In genomic region chr1:180917306-180918065, GRCh38 we compare ENCODE assay signal across 12 cellular contexts. TPM values are rescaled to one million over a fixed set of nuclear protein-coding genes. Genes with fewer than 3 reads are reported as not detected.
DNase-seq lines count a peak whose midpoint lies in the region; ATAC-seq, FAIRE-seq and TF ChIP-seq lines count a peak whose summit lies in the region.
"Had no signal": no experiment of that assay in that cellular context is flagged by ENCODE, and none has a peak within 500 bp of the region (broad histone marks: within the 10 kb centered on the region; RNA-seq: fewer than 3 reads in every experiment).

No MANE protein-coding gene starts in this region.

- TF ChIP-seq EP300 in K562 (IDR thresholded peaks at IDR 0.05; ENCODE audit: low read length), result no peak

- H3K4me1 ChIP-seq in K562 (replicated peaks in 1 of 2; ENCODE audit: control insufficient read depth in 2 of 2, insufficient read depth in 2 of 2, low read length in 2 of 2), result peaks cover 13 to 33% of the 10 kb centered on the region in 2 experiments; a peak in 4 of 5 replicates
- H3K4me1 ChIP-seq: colonic mucosa, right lobe of liver had no signal

- H3K27me3 ChIP-seq in K562 (ENCODE audit: control insufficient read depth in 2 of 2, insufficient read depth in 2 of 2, low read length in 2 of 2), result no peaks in the 10 kb centered on the region; a peak in 1 of 5 replicates
- H3K27me3 ChIP-seq: right lobe of liver had no signal

- H3K36me3 Mint-ChIP-seq in neural crest cell (ENCODE audit: low read depth), result no peaks in the 10 kb centered on the region
- H3K36me3 Mint-ChIP-seq: activated naive CD8-positive, alpha-beta T cell had no signal

- peak; percentile 77 for DNase-seq in ELF-1 (ENCODE audit: low read depth, low spot score)
- peak; percentile 64 to 78 for DNase-seq in Kasumi-1 (lab: John Stamatoyannopoulos, UW)
- no peak for DNase-seq in K562 (ENCODE audit: extremely low read depth in 1 of 4, low spot score in 3 of 4)
- no peak for DNase-seq in neural crest cell (ENCODE audit: low read depth, low spot score)
- DNase-seq in Ammon's horn (ENCODE audit: low spot score), result no peak
- no peak for DNase-seq in SIG-M5 treated with dmso at 0.1 percent for 504 hours (lab: John Stamatoyannopoulos, UW; ENCODE audit: unreplicated experiment)
- DNase-seq in UCSD-AML1 (lab: John Stamatoyannopoulos, UW; ENCODE audit: unreplicated experiment), result no peak
- DNase-seq: colonic mucosa, right lobe of liver had no signal

- no peak overlapping the region; a peak in 1 of 4 replicates for H3K9ac ChIP-seq in K562 (ENCODE audit: insufficient read depth in 1 of 2, low read depth in 2 of 2, low read length in 2 of 2)

- no peak overlapping the region for H3K27ac ChIP-seq in K562 (ENCODE audit: extremely low read depth, low read depth, low read length)
- H3K27ac ChIP-seq: colonic mucosa, right lobe of liver had no signal

- no peaks in the 10 kb centered on the region for H3K36me3 ChIP-seq in K562 (ENCODE audit: control insufficient read depth, insufficient read depth, low read length)
- H3K36me3 ChIP-seq: colonic mucosa, right lobe of liver had no signal

- CTCF ChIA-PET in K562 (lab: Yijun Ruan, JAX; ENCODE audit: low intra/inter-chr PET ratio), result no interaction called here

- H3K27ac Mint-ChIP-seq in neural crest cell (ENCODE audit: unreplicated experiment), result peak overlapping the region; percentile 86
- H3K27ac Mint-ChIP-seq: activated naive CD8-positive, alpha-beta T cell had no signal

- H3K9me3 ChIP-seq in K562 (replicated peaks; ENCODE audit: control insufficient read depth, insufficient read depth, low read depth, low read length), result no peaks in the 10 kb centered on the region
- H3K9me3 ChIP-seq: colonic mucosa, right lobe of liver had no signal

- peak; percentile 19 for FAIRE-seq in K562 (lab: Jason Lieb, UNC)
- FAIRE-seq: frontal cortex had no signal

- POLR2A ChIA-PET in K562 (lab: Yijun Ruan, JAX), result no interaction called here

- intact Hi-C loops in K562 (cut with micrococcal nuclease), result no loop called here

- H3K4me2 ChIP-seq in K562 (ENCODE audit: insufficient read depth, low read length), result no peak overlapping the region

- in situ Hi-C loops in K562 (cut with MboI), result no loop called here

- TF ChIP-seq CTCF in K562 (IDR thresholded peaks at IDR 0.05 in 2 of 3, conservative IDR thresholded peaks at IDR 0.05 in 1 of 3; ENCODE audit: insufficient read depth in 2 of 3, low read depth in 1 of 3, low read length in 3 of 3) (no peak), neural crest cell (conservative IDR thresholded peaks at IDR 0.05) (peak; percentile 28)

- H3K79me2 ChIP-seq in K562 (ENCODE audit: control insufficient read depth, insufficient read depth, low read length), result no peaks in the 10 kb centered on the region

- H4K20me1 ChIP-seq in K562 (replicated peaks; ENCODE audit: control insufficient read depth, insufficient read depth, low read length), result no peaks in the 10 kb centered on the region

- no TSS peak for BruUV-seq in K562 (replicated peaks; lab: Mats Ljungman, UMichigan)

- TF ChIP-seq POLR2A in K562 (conservative IDR thresholded peaks at IDR 0.05), result no peak

- H3K4me3 ChIP-seq in K562, result no peak overlapping the region
- H3K4me3 ChIP-seq: colonic mucosa, right lobe of liver had no signal

- no peak for TF ChIP-seq RAD21 in K562 (CRISPR knock-in tag; conservative IDR thresholded peaks at IDR 0.05 in 1 of 2, IDR thresholded peaks at IDR 0.05 in 1 of 2)

- H3K4me1 Mint-ChIP-seq in neural crest cell, result peaks cover 42% of the 10 kb centered on the region

- H2AFZ ChIP-seq in K562 (ENCODE audit: low read depth, low read length), result no peak overlapping the region

- ATAC-seq in K562 (no peak), HG02588 (IDR thresholded peaks at IDR 0.05; ENCODE audit: unreplicated experiment) (no peak)

- no peak overlapping the region for H3K4me3 Mint-ChIP-seq in neural crest cell
- H3K4me3 Mint-ChIP-seq: activated naive CD8-positive, alpha-beta T cell had no signal

- WGBS in K562 (ENCODE audit: insufficient coverage, low coverage, missing lambda C conversion rate), result 37% methylated on average over 12 of the region's 12 CpGs

- no peaks in the 10 kb centered on the region for H3K9me3 Mint-ChIP-seq in neural crest cell

- peaks cover 9% of the 10 kb centered on the region for H3K27me3 Mint-ChIP-seq in neural crest cell (ENCODE audit: low read depth)

- H3K9me1 ChIP-seq in K562 (ENCODE audit: control insufficient read depth, insufficient read depth, low read length), result no peaks in the 10 kb centered on the region

TF ChIP-seq in K562, 482 proteins besides CTCF, POLR2A, EP300 and RAD21:
- TF ChIP-seq EGR1 (conservative IDR thresholded peaks at IDR 0.05) (no peak), SMAD1 (IDR thresholded peaks at IDR 0.05; ENCODE audit: low read depth, low read length, partially characterized antibody) (no peak), PCBP1 (IDR thresholded peaks at IDR 0.05; ENCODE audit: low read depth, low read length, poor library complexity, severe bottlenecking) (no peak), ZC3H11A (IDR thresholded peaks at IDR 0.05; ENCODE audit: low read depth, low read length) (no peak), NONO (IDR thresholded peaks at IDR 0.05; ENCODE audit: low read depth in 2 of 2, low read length in 1 of 2) (no peak), BDP1 (IDR thresholded peaks at IDR 0.05; ENCODE audit: insufficient read depth, insufficient read length) (no peak), MEF2A (IDR thresholded peaks at IDR 0.05; ENCODE audit: control insufficient read depth, low read depth, low read length) (no peak), CTBP1 (IDR thresholded peaks at IDR 0.05; ENCODE audit: borderline replicate concordance) (no peak), CTCFL (IDR thresholded peaks at IDR 0.05; ENCODE audit: borderline replicate concordance, insufficient read depth, low read depth, low read length, poor library complexity, severe bottlenecking) (no peak), EZH2 (IDR thresholded peaks at IDR 0.05; ENCODE audit: borderline replicate concordance, low read depth, low read length) (no peak), ADNP (tag; IDR thresholded peaks at IDR 0.05) (no peak), ZBTB17 (CRISPR knock-in tag; IDR thresholded peaks at IDR 0.05) (no peak)

RNA-seq across cellular contexts. Expression of gene KIAA1614, which starts 4.8 kb away (rescaled TPM):
- 0.35 and 0.56 TPM in 2 replicates for total RNA-seq in K562 (2011; cell fraction: chromatin; rRNA removed; ENCODE audit: low replicate concordance)
- total RNA-seq in K562 (2011; cell fraction: nucleolus; rRNA removed), result 0.17 and 0.39 TPM in 2 replicates
- total RNA-seq in K562 (2011; cell fraction: nucleoplasm; rRNA removed), result 0.15 and 0.37 TPM in 2 replicates
- total RNA-seq in K562 (2014; rRNA removed) (0.29 and 1.1 TPM in 2 replicates), K562 (2014; rRNA removed; fragmentation: Illumina TruSeq; extraction: Trizol) (0.03 and 0.04 TPM in 2 replicates), K562 (2015; rRNA removed; fragmentation: Illumina TruSeq; extraction: Trizol) (0.14 and 0.57 TPM in 2 replicates), K562 (2021) (0.16 and 0.36 TPM in 2 replicates), neural crest cell (2.1 and 3.2 TPM in 2 replicates)
- polyA plus RNA-seq in K562 (2011; rRNA removed) (0.01 and 0.11 TPM in 2 replicates), K562 (2014; fragmentation: Illumina TruSeq; extraction: Trizol) (0.07 and 0.15 TPM in 2 replicates), K562 (2014; fragmentation: Nextera tagmentation; extraction: Ambion mirVana) (under 1 TPM in 1 of 2 experiments, not detected in 1; 0.18 TPM), K562 (2014; rRNA removed) (0.17 and 0.36 TPM in 2 replicates)
- polyA plus RNA-seq in K562 (2011; cell fraction: cytosol; rRNA removed), result 0.01 and 0.03 TPM in 2 replicates
- 0.13 and 0.20 TPM in 2 replicates for polyA plus RNA-seq in K562 (2011; cell fraction: nucleus; rRNA removed)
- 0.51 and 0.85 TPM in 2 replicates for polyA plus RNA-seq in K562 (2012)
- polyA minus RNA-seq in K562 (2011; rRNA and poly(A)+ RNA removed), result 0.04 and 0.06 TPM in 2 replicates
- polyA minus RNA-seq in K562 (2011; cell fraction: cytosol; rRNA and poly(A)+ RNA removed), result not detected in 2 replicates
- polyA minus RNA-seq in K562 (2011; cell fraction: nucleus; rRNA and poly(A)+ RNA removed), result 0.11 and 0.13 TPM in 2 replicates

Comparison
In these comparisons a context has a peak if more than half of its experiments do, and no peak if none do; other contexts are left out.
1. DNase-seq: peak in ELF-1 (single experiment) and Kasumi-1 (2 of 2); none in K562 (0 of 4), neural crest cell (single experiment), Ammon's horn (single experiment), SIG-M5 treated with dmso at 0.1 percent for 504 hours (single experiment) and UCSD-AML1 (single experiment).